ENCODE assay signal across 1 cellular context in the genomic region with DNA sequence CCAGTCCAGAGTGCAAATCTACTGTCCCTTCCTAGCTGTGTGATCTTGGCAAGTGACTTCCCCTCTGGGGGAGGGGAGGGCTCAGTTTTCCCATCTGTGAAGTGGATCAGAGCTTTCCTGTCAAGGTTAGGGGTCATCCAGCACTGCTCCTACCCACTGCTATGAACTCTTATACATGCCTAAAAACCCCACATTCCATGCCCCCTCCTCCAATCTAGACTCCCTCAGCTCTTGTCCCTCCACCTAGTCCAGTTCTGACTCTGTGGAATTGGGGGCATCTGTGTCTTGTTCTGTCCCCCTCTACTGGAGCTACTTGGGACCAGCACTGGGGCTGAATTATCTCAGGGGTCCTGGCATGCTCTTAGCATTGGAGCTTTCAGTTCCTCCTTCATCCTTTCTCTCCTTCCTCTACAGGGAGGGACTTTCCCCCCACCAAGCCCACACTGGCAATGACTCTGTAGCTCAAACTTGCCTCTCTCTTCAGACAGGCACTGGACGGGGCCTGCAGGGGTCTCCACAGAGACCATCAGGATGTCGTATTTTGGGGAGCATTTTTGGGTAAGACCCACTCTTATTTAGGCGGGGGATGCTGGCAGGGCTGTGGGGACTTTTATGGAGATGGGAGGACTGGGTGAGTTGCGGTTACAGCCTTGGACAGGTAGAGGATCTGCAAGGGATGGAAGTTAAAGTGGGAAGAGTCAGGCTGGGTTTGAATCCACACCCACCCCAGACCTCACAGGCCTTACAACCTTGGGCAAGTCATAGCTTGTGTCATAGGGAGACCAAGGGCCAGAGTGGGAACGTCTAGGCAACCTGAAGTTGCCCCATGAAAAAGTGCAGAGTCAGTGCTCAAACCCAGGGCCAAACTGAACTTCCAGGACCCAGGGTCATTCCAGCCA.
TF ChIP-seq lines count a peak whose summit lies in the region.

No MANE protein-coding gene starts in this region.

TF ChIP-seq in K562, 482 proteins besides CTCF, POLR2A, EP300 and RAD21 (continued from another document):
- TF ChIP-seq MYNN (IDR thresholded peaks at IDR 0.05) (peak; percentile 100), MYNN (CRISPR knock-in tag; IDR thresholded peaks at IDR 0.05) (peak; percentile 94), FOXP1 (CRISPR knock-in tag; IDR thresholded peaks at IDR 0.05) (no peak), RBM25 (IDR thresholded peaks at IDR 0.05; ENCODE audit: low read depth, low read length, severe bottlenecking) (peak; percentile 66), PYGO2 (tag; IDR thresholded peaks at IDR 0.05) (no peak), KDM1A (IDR thresholded peaks at IDR 0.05) (0 out of 4 replicates have a peak, but pooled peaks of 1 of the 2 experiments have one; percentile 27), IFI16 (CRISPR knock-in tag; IDR thresholded peaks at IDR 0.05) (no peak), ZNF316 (IDR thresholded peaks at IDR 0.05) (0 out of 2 replicates have a peak, but pooled peaks have one; percentile 4), BCOR (IDR thresholded peaks at IDR 0.05) (0 out of 2 replicates have a peak, but pooled peaks have one; percentile 11)
- TF ChIP-seq, protein P1, sequence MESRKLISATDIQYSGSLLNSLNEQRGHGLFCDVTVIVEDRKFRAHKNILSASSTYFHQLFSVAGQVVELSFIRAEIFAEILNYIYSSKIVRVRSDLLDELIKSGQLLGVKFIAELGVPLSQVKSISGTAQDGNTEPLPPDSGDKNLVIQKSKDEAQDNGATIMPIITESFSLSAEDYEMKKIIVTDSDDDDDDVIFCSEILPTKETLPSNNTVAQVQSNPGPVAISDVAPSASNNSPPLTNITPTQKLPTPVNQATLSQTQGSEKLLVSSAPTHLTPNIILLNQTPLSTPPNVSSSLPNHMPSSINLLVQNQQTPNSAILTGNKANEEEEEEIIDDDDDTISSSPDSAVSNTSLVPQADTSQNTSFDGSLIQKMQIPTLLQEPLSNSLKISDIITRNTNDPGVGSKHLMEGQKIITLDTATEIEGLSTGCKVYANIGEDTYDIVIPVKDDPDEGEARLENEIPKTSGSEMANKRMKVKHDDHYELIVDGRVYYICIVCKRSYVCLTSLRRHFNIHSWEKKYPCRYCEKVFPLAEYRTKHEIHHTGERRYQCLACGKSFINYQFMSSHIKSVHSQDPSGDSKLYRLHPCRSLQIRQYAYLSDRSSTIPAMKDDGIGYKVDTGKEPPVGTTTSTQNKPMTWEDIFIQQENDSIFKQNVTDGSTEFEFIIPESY (CRISPR knock-in tag; IDR thresholded peaks at IDR 0.05): peak; percentile 70
